Comparison of ENCODE assay signal across 1 cellular context in the genomic region with DNA sequence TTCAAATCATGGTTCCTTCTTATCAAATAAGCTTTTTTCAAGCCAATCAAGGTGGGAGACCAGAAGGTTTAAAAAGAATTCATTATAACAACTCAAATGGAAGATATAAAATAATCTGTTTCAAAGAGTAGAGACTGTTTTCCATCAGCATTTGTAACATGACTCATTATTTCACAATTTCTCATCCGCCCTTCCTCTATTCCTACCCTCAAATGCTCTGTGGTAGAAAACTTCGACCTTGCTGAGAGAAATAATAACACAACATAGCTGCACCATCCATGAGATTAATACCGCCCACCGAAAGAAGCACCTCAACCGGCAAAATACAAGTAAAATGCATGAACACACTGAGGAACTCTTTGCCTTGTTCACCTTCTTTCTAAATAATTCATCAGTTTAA.
TF ChIP-seq lines count a peak whose summit lies in the region.

No MANE protein-coding gene starts in this region.

TF ChIP-seq in IMR-90, 13 proteins besides CTCF, POLR2A, EP300 and RAD21:
- no peak for TF ChIP-seq RCOR1 (IDR thresholded peaks at IDR 0.05; ENCODE audit: insufficient replicate concordance, low read length)
- peak; percentile 82 for TF ChIP-seq CEBPB (IDR thresholded peaks at IDR 0.05; ENCODE audit: low read depth, low read length)
- TF ChIP-seq FOS (IDR thresholded peaks at IDR 0.05; ENCODE audit: low read depth, low read length), result peak; percentile 14; the same call in 1 of the 2 replicates
